In genomic region chr10:97888641-97889262, GRCh38 we compare ENCODE assay signal across 8 cellular contexts. TPM values are rescaled to one million over a fixed set of nuclear protein-coding genes. Genes with fewer than 3 reads are reported as not detected.
DNase-seq lines count a peak whose midpoint lies in the region; ATAC-seq and TF ChIP-seq lines count a peak whose summit lies in the region.

No MANE protein-coding gene starts in this region.

- H3K36me3 ChIP-seq in HUES64 (ENCODE audit: insufficient read depth, low read length) (no peaks in the 10 kb centered on the region), ovary (no peaks in the 10 kb centered on the region)

- TF ChIP-seq EP300 in ovary (IDR thresholded peaks at IDR 0.05): no peak

- H3K27me3 ChIP-seq in HUES64 (ENCODE audit: insufficient read depth, low read length): no peaks in the 10 kb centered on the region
- H3K27me3 ChIP-seq in ovary: no peaks in the 10 kb centered on the region

- intact Hi-C loops in ovary (cut with DNase I): no loop called here

- H3K4me1 ChIP-seq in HUES64 (ENCODE audit: insufficient read depth, low read length): peaks cover 20% of the 10 kb centered on the region
- H3K4me1 ChIP-seq in ovary (ENCODE audit: insufficient read depth): no peaks in the 10 kb centered on the region

- 39% methylated on average over 12 of the region's 12 CpGs for WGBS in HUES64
- WGBS in ovary, 3 donors: 25 to 39% (median 29%) methylated on average over 12 of the region's 12 CpGs

- DNase-seq in AG10803 (ENCODE audit: low read depth) (peak; percentile 66), islet precursor cell (peak; percentile 92), T-helper 1 cell (no peak), ovary (no peak)

- H3K9me3 ChIP-seq in HUES64 (ENCODE audit: insufficient read depth, low read depth, low read length): no peaks in the 10 kb centered on the region
- no peaks in the 10 kb centered on the region for H3K9me3 ChIP-seq in ovary

- H3K4me3 ChIP-seq in AG10803 (ENCODE audit: low read length) (no peak overlapping the region), HUES64 (ENCODE audit: low read length) (no peak overlapping the region), ovary (no peak overlapping the region)

- H3K27ac ChIP-seq in HUES64 (ENCODE audit: low read depth, low read length) (peak overlapping the region; percentile 79; the same call in 1 of the 2 replicates), ovary (no peak overlapping the region)

- TF ChIP-seq CTCF in AG10803 (conservative IDR thresholded peaks at IDR 0.05; ENCODE audit: low read length) (peak; percentile 14; the same call in 1 of the 2 replicates), ovary (IDR thresholded peaks at IDR 0.05) (no peak)

- TF ChIP-seq POLR2A in ovary (IDR thresholded peaks at IDR 0.05): no peak

- ATAC-seq in SK-N-SH treated with all-trans-retinoic acid at 6 μM for 48 hours (peak; percentile 78), HG02885 (IDR thresholded peaks at IDR 0.05; ENCODE audit: poor library complexity, unreplicated experiment) (no peak), HG02759 (IDR thresholded peaks at IDR 0.05; ENCODE audit: unreplicated experiment) (no peak)

- no peak overlapping the region for H3K9ac ChIP-seq in HUES64 (ENCODE audit: low read depth, low read length)

TF ChIP-seq in SK-N-SH treated with all-trans-retinoic acid at 6 μM for 48 hours, 23 proteins besides CTCF, POLR2A, EP300 and RAD21:
- TF ChIP-seq, protein P1, sequence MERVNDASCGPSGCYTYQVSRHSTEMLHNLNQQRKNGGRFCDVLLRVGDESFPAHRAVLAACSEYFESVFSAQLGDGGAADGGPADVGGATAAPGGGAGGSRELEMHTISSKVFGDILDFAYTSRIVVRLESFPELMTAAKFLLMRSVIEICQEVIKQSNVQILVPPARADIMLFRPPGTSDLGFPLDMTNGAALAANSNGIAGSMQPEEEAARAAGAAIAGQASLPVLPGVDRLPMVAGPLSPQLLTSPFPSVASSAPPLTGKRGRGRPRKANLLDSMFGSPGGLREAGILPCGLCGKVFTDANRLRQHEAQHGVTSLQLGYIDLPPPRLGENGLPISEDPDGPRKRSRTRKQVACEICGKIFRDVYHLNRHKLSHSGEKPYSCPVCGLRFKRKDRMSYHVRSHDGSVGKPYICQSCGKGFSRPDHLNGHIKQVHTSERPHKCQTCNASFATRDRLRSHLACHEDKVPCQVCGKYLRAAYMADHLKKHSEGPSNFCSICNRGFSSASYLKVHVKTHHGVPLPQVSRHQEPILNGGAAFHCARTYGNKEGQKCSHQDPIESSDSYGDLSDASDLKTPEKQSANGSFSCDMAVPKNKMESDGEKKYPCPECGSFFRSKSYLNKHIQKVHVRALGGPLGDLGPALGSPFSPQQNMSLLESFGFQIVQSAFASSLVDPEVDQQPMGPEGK (CRISPR knock-in tag; IDR thresholded peaks at IDR 0.05; ENCODE audit: borderline replicate concordance): peak; percentile 97; the same call in 1 of the 2 replicates
- TF ChIP-seq PPARA (CRISPR knock-in tag; IDR thresholded peaks at IDR 0.05; ENCODE audit: borderline replicate concordance): no peak

RNA-seq across cellular contexts. Expression of gene GOLGA7B, which starts 39.1 kb away (rescaled TPM):
- 0.05 TPM for polyA plus RNA-seq in HUES64 (2013, experiment 1 of 2)
- not detected for polyA plus RNA-seq in HUES64 (2013, experiment 2 of 2)
- total RNA-seq in ovary: under 1 TPM in 5 of 7 donors, not detected in 2; under 0.01 to 0.22 (median 0.05) TPM
- polyA plus RNA-seq in ovary: under 1 TPM; 0.02 to 0.30 TPM

Comparison
In these comparisons a context has a peak if more than half of its experiments do, and no peak if none do; other contexts are left out.
1. DNase-seq: peak in AG10803 (single experiment) and islet precursor cell (single experiment); none in T-helper 1 cell (0 of 5) and ovary (0 of 5).